In the genomic region with DNA sequence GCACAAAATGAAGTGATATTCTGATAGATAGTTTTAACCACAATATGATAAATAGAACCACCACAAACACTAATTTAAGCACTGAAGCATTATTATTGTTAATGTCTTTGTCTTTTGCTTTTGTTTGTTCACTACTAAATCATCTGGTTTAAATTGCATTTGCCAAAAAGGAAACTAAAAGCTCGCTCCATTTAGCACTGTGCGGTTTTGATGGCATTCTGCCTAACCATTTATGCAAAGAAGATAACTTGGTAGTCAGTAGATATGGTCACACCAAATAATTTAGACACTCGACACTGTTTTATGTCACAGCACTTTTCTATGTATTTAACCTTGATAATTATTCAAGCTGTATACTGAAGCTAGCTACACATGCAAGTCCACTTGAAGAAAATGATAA, we compare ENCODE assay signal across 19 cellular contexts.
"Had no signal": no experiment of that assay in that cellular context is flagged by ENCODE, and none has a peak within 500 bp of the region (broad histone marks: within the 10 kb centered on the region; RNA-seq: fewer than 3 reads in every experiment).

No MANE protein-coding gene starts in this region.

- H3K27me3 ChIP-seq: upper lobe of right lung had no signal

- H3K36me3 ChIP-seq: thoracic aorta, upper lobe of right lung had no signal

- H3K4me1 ChIP-seq: parathyroid adenoma, upper lobe of right lung had no signal

- H3K79me2 ChIP-seq: parathyroid adenoma had no signal

- H2AFZ ChIP-seq: parathyroid adenoma had no signal

- H3K4me3 ChIP-seq: thoracic aorta, upper lobe of right lung had no signal

- DNase-seq: activated CD4-positive, alpha-beta T cell treated with anti-CD3 and anti-CD28 coated beads, Interleukin-2, amount 10 ng/mL, durations not matched to agents 24 days and 14 days; activated CD4-positive, CD25-positive, alpha-beta regulatory T cell; activated CD8-positive, alpha-beta memory T cell treated with anti-CD3 and anti-CD28 coated beads, Interleukin-2, amount 50 U/mL, for 4 hours; activated CD8-positive, alpha-beta T cell treated with anti-CD3 and anti-CD28 coated beads, Interleukin-2, amount 10 ng/mL, durations not matched to agents 7 days and 5 days; activated gamma-delta T cell; activated T-cell treated with anti-CD3 and anti-CD28 coated beads, Interleukin-2, amount 50 U/mL, for 72 hours; cerebellar nuclear complex; effector memory CD8-positive, alpha-beta T cell; head of caudate nucleus; kidney glomerular epithelial cell; left ventricle myocardium superior; naive thymus-derived CD8-positive, alpha-beta T cell; retina; upper lobe of right lung had no signal

- ATAC-seq: activated CD8-positive, alpha-beta T cell treated with anti-CD3 and anti-CD28 coated beads, Interleukin-2, amount 10 ng/mL, durations not matched to agents 7 days and 5 days; activated naive CD4-positive, alpha-beta T cell treated with anti-CD3 and anti-CD28 coated beads, Interleukin-2, amount 50 U/mL, for 72 hours; activated T-cell treated with anti-CD3 and anti-CD28 coated beads, Interleukin-2, amount 50 U/mL, for 72 hours; effector memory CD8-positive, alpha-beta T cell; left ventricle myocardium superior; naive thymus-derived CD8-positive, alpha-beta T cell; stimulated activated effector memory CD8-positive, alpha-beta T cell treated with anti-CD3 and anti-CD28 coated beads, Interleukin-12 subunit alpha, Interleukin-12 subunit beta, amount 100 ng/mL, for 72 hours; upper lobe of right lung had no signal

- H3K9ac ChIP-seq: parathyroid adenoma had no signal

- H3K27ac ChIP-seq: epithelial cell of prostate, parathyroid adenoma, thoracic aorta, upper lobe of right lung had no signal

- H3K9me3 ChIP-seq: thoracic aorta, upper lobe of right lung had no signal
